1 cellular context compared by ENCODE assay signal in genomic region chr15:51004103-51004536, GRCh38.
TF ChIP-seq lines count a peak whose summit lies in the region.

No MANE protein-coding gene starts in this region.

TF ChIP-seq in K562, 482 proteins besides CTCF, POLR2A, EP300 and RAD21 (continued from another document and continues in another):
- TF ChIP-seq ZNF318 (IDR thresholded peaks at IDR 0.05; ENCODE audit: borderline replicate concordance in 1 of 2, low read depth in 1 of 2) (peak in 1 of 2 experiments; percentile 66; a peak in 1 of 4 replicates), EGR1 (conservative IDR thresholded peaks at IDR 0.05) (no peak), FOXM1 (IDR thresholded peaks at IDR 0.05; ENCODE audit: low read depth) (0 out of 2 replicates have a peak, but pooled peaks have one; percentile 29), FOXM1 (CRISPR knock-in tag; IDR thresholded peaks at IDR 0.05; ENCODE audit: low read depth) (no peak), IRF1 (CRISPR knock-in tag; IDR thresholded peaks at IDR 0.05; ENCODE audit: borderline replicate concordance) (no peak), ARID1B (IDR thresholded peaks at IDR 0.05) (peak; percentile 95), CBX3 (IDR thresholded peaks at IDR 0.05; ENCODE audit: borderline replicate concordance in 1 of 2, low read length in 2 of 2) (peak in 1 of 2 experiments; percentile 66; a peak in 1 of 3 replicates), CC2D1A (IDR thresholded peaks at IDR 0.05) (no peak), ETV5 (CRISPR knock-in tag; IDR thresholded peaks at IDR 0.05; ENCODE audit: low read depth) (0 out of 2 replicates have a peak, but pooled peaks have one; percentile 55), ZKSCAN8 (CRISPR knock-in tag; IDR thresholded peaks at IDR 0.05) (no peak), SP1 (CRISPR knock-in tag; IDR thresholded peaks at IDR 0.05) (no peak), CCNT2 (IDR thresholded peaks at IDR 0.05; ENCODE audit: borderline replicate concordance, extremely low read depth, insufficient read length, low read depth, low read length) (peak; percentile 30), HDAC3 (IDR thresholded peaks at IDR 0.05; ENCODE audit: borderline replicate concordance, partially characterized antibody) (peak; percentile 38), MYNN (IDR thresholded peaks at IDR 0.05) (0 out of 2 replicates have a peak, but pooled peaks have one; percentile 50), MYNN (CRISPR knock-in tag; IDR thresholded peaks at IDR 0.05) (no peak), EP400 (IDR thresholded peaks at IDR 0.05) (peak; percentile 49; the same call in 1 of the 2 replicates), GTF2A2 (tag; IDR thresholded peaks at IDR 0.05) (no peak), STAT5A (IDR thresholded peaks at IDR 0.05; ENCODE audit: borderline replicate concordance, low read length) (peak; percentile 67), ZNF780A (CRISPR knock-in tag; IDR thresholded peaks at IDR 0.05) (no peak), MYBL2 (IDR thresholded peaks at IDR 0.05; ENCODE audit: low read depth) (no peak), MYBL2 (CRISPR knock-in tag; IDR thresholded peaks at IDR 0.05; ENCODE audit: borderline replicate concordance) (no peak), NR3C1 (CRISPR knock-in tag; IDR thresholded peaks at IDR 0.05) (no peak), ZBTB7A (IDR thresholded peaks at IDR 0.05; ENCODE audit: borderline replicate concordance, control insufficient read depth, low read depth, low read length) (peak; percentile 40; the same call in 1 of the 2 replicates), PHB (CRISPR knock-in tag; IDR thresholded peaks at IDR 0.05) (no peak), TAF1 (IDR thresholded peaks at IDR 0.05; ENCODE audit: control insufficient read depth, extremely low read depth, insufficient read depth, low read length, severe bottlenecking) (no peak), ZBTB40 (IDR thresholded peaks at IDR 0.05) (0 out of 2 replicates have a peak, but pooled peaks have one; percentile 61), ZBTB40 (CRISPR knock-in tag; IDR thresholded peaks at IDR 0.05) (no peak), RB1 (IDR thresholded peaks at IDR 0.05; ENCODE audit: low read depth) (peak; percentile 8; the same call in 1 of the 2 replicates), POLR2G (IDR thresholded peaks at IDR 0.05; ENCODE audit: low read depth, low read length) (no peak), MYC (IDR thresholded peaks at IDR 0.05; ENCODE audit: low read depth, low read length) (peak; percentile 76), MYC (CRISPR knock-in tag; IDR thresholded peaks at IDR 0.05; ENCODE audit: borderline replicate concordance, low read depth) (no peak)
- TF ChIP-seq, protein P1, sequence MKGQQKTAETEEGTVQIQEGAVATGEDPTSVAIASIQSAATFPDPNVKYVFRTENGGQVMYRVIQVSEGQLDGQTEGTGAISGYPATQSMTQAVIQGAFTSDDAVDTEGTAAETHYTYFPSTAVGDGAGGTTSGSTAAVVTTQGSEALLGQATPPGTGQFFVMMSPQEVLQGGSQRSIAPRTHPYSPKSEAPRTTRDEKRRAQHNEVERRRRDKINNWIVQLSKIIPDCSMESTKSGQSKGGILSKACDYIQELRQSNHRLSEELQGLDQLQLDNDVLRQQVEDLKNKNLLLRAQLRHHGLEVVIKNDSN (CRISPR knock-in tag; IDR thresholded peaks at IDR 0.05) = no peak
- TF ChIP-seq, protein P2, sequence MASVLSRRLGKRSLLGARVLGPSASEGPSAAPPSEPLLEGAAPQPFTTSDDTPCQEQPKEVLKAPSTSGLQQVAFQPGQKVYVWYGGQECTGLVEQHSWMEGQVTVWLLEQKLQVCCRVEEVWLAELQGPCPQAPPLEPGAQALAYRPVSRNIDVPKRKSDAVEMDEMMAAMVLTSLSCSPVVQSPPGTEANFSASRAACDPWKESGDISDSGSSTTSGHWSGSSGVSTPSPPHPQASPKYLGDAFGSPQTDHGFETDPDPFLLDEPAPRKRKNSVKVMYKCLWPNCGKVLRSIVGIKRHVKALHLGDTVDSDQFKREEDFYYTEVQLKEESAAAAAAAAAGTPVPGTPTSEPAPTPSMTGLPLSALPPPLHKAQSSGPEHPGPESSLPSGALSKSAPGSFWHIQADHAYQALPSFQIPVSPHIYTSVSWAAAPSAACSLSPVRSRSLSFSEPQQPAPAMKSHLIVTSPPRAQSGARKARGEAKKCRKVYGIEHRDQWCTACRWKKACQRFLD (CRISPR knock-in tag; IDR thresholded peaks at IDR 0.05) = 0 out of 2 replicates have a peak, but pooled peaks have one; percentile 11
- TF ChIP-seq, protein P3, sequence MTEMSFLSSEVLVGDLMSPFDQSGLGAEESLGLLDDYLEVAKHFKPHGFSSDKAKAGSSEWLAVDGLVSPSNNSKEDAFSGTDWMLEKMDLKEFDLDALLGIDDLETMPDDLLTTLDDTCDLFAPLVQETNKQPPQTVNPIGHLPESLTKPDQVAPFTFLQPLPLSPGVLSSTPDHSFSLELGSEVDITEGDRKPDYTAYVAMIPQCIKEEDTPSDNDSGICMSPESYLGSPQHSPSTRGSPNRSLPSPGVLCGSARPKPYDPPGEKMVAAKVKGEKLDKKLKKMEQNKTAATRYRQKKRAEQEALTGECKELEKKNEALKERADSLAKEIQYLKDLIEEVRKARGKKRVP (CRISPR knock-in tag; IDR thresholded peaks at IDR 0.05) = no peak
